Comparison of ENCODE assay signal across 8 cellular contexts in genomic region chr12:76878899-76879709, GRCh38. TPM values are rescaled to one million over a fixed set of nuclear protein-coding genes. Genes with fewer than 3 reads are reported as not detected.
DNase-seq lines count a peak whose midpoint lies in the region; ATAC-seq and TF ChIP-seq lines count a peak whose summit lies in the region.

Gene CSRP2 (minus strand): TSS chr12:76879019. CDS start chr12:76866260, 12,759 bp downstream.

- H3K27me3 ChIP-seq in AG04450 (ENCODE audit: control insufficient read depth, insufficient read depth, low read length) = no peaks in the 10 kb centered on the region

- CTCF ChIA-PET in AG04450 (lab: Charles Lee) = interaction anchor here (0.8 to 4.0 kb wide), 8 partner anchors 9 to 133 kb away, joined by 3 to 41 read pairs (median 3); no protein-coding TSS in a partner anchor

- H3K27ac ChIP-seq in AG04450 (ENCODE audit: low read depth, low read length) = peak within 1 kb of the TSS; percentile 94
- H3K27ac ChIP-seq in cingulate gyrus (ENCODE audit: low read depth, low read length) = peak within 1 kb of the TSS; percentile 81

- peak within 1 kb of the TSS; percentile 76 for H3K4me3 ChIP-seq in AG04450 (ENCODE audit: low read depth, low read length)

- no peaks in the 10 kb centered on the region; the same call in 1 of the 2 replicates for H3K9me3 ChIP-seq in AG04450 (ENCODE audit: control insufficient read depth, insufficient read depth, low read length)

- TF ChIP-seq CTCF in AG04450 (IDR thresholded peaks at IDR 0.05; ENCODE audit: low read depth, low read length) = peak; percentile 43

- peak; percentile 73 for DNase-seq in AG04450 (ENCODE audit: low read depth, low spot score)
- peak; percentile 86 for DNase-seq in NCI-H226
- DNase-seq in activated CD4-positive, CD25-positive, alpha-beta regulatory T cell treated with anti-CD3 and anti-CD28 coated beads, Interleukin-2, amount 50 U/mL, for 72 hours = peak; percentile 49
- DNase-seq in kidney glomerular epithelial cell (lab: John Stamatoyannopoulos, UW) = peak; percentile 85
- peak; percentile 34 to 61 for DNase-seq in stimulated activated CD4-positive, alpha-beta T cell treated with anti-CD3 and anti-CD28 coated beads, Interleukin-15, amount 100 ng/mL, for 48 hours (ENCODE audit: low read depth in 2 of 2)

- POLR2A ChIA-PET in AG04450 (lab: Yijun Ruan, JAX) = interaction anchor here (0.6 to 1.8 kb wide), 8 partner anchors 9 to 115 kb away, joined by 3 to 14 read pairs (median 4); partner anchors contain the start of gene ZDHHC17

- peak; percentile 78 for ATAC-seq in GM18873 (IDR thresholded peaks at IDR 0.05; ENCODE audit: low FRiP score, unreplicated experiment)
- peak; percentile 87 for ATAC-seq in HG03108 (IDR thresholded peaks at IDR 0.05; ENCODE audit: unreplicated experiment)

RNA-seq across cellular contexts. Expression of gene CSRP2, which starts in this region (rescaled TPM):
- 95.9 and 108 TPM in 2 replicates for polyA plus RNA-seq in AG04450 (2011; rRNA removed)
- 31.5 and 35.2 TPM in 2 replicates for polyA minus RNA-seq in AG04450 (2011; rRNA and poly(A)+ RNA removed)

Comparison
In these comparisons a context has a peak if more than half of its experiments do, and no peak if none do; other contexts are left out.
1. Peak in every context shown above with its lines: DNase-seq, ATAC-seq, H3K4me3 ChIP-seq and H3K27ac ChIP-seq.